In the genomic region with DNA sequence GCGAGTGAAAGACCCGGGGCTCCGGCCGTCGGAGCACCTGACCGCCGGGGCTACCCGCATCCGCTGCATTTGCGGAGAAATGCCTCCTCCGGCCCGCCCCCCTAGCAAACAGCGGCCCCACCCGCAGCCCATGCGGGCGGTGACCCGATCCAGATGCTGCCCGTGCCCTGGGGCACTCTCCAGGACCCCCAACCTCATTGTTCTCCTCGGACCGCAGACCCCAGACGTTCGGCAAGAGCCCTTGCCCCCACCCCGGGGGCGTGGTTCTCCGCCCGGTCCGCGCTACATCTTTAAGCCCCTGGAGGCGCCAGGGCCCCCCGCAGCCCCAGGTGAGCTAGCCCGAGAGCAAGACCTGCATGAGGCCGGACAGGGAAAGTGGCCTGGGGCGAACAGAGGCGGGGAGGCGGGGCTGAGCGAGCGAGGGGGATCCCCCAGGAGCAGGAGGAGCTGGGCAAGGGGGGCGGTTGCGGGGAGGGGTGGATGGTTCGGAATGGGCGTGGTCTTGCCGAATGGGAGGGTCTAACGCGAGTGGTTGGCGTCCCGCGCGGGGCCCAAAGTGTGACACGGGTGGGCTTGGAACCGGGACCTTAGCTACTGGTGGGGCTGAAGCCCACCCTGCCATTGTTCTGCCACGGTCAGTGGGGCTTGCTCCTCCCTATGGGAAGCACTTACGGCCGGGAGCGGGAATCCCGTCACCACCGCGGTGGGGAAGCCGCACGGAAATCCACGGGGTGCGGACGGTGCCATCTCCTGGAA, we compare ENCODE assay signal across 1 cellular context.
TF ChIP-seq lines count a peak whose summit lies in the region.

No MANE protein-coding gene starts in this region.

TF ChIP-seq in K562, 482 proteins besides CTCF, POLR2A, EP300 and RAD21:
- TF ChIP-seq ZNF253 (CRISPR knock-in tag; conservative IDR thresholded peaks at IDR 0.05) (no peak), TGIF2 (CRISPR knock-in tag; IDR thresholded peaks at IDR 0.05) (0 out of 2 replicates have a peak, but pooled peaks have one; percentile 51)
TF ChIP-seq in K562: peak in this region for 1.
